ENCODE assay signal across 20 cellular contexts in genomic region chr12:29026419-29026818, GRCh38.
DNase-seq lines count a peak whose midpoint lies in the region; ATAC-seq, FAIRE-seq and TF ChIP-seq lines count a peak whose summit lies in the region.
"Had no signal": no experiment of that assay in that cellular context is flagged by ENCODE, and none has a peak within 500 bp of the region (broad histone marks: within the 10 kb centered on the region; RNA-seq: fewer than 3 reads in every experiment).

No MANE protein-coding gene starts in this region.

- no peaks in the 10 kb centered on the region for H3K36me3 ChIP-seq in kidney epithelial cell (ENCODE audit: control insufficient read depth, insufficient read depth, low read length)
- H3K36me3 ChIP-seq in pancreas, result no peaks in the 10 kb centered on the region
- H3K36me3 ChIP-seq in ovary, result no peaks in the 10 kb centered on the region
- no peaks in the 10 kb centered on the region for H3K36me3 ChIP-seq in mesenchymal stem cell (ENCODE audit: control insufficient read depth in 1 of 2, insufficient read depth in 2 of 2, low read depth in 1 of 2, low read length in 2 of 2)
- H3K36me3 ChIP-seq: suprapubic skin had no signal

- TF ChIP-seq EP300 in ovary (IDR thresholded peaks at IDR 0.05), result no peak

- H3K9me3 ChIP-seq in pancreas (no peaks in the 10 kb centered on the region), ovary (no peaks in the 10 kb centered on the region), mesenchymal stem cell (ENCODE audit: control insufficient read depth, low read length) (no peaks in the 10 kb centered on the region)
- H3K9me3 ChIP-seq: suprapubic skin had no signal

- H3K23ac ChIP-seq in mesenchymal stem cell (ENCODE audit: low read length in 2 of 2), result no peak overlapping the region

- WGBS in pancreas, 2 donors, result 52 to 60% methylated on average over 4 of the region's 4 CpGs
- WGBS in ovary, 3 donors, result 62 to 64% (median 62%) methylated on average over 4 of the region's 4 CpGs
- WGBS in mesenchymal stem cell, result 85% methylated on average over 1 of the region's 4 CpGs

- no peak overlapping the region for H3K4ac ChIP-seq in mesenchymal stem cell (ENCODE audit: low read depth in 1 of 2, low read length in 2 of 2)

- no peak for ATAC-seq in pancreas
- ATAC-seq: HepG2, left cardiac atrium, sciatic nerve, SK-N-SH treated with all-trans-retinoic acid at 6 μM for 48 hours had no signal

- H2AK5ac ChIP-seq in mesenchymal stem cell (ENCODE audit: low read length, severe bottlenecking), result no peak overlapping the region

- H2AFZ ChIP-seq in mesenchymal stem cell (ENCODE audit: low read depth, low read length), result no peak overlapping the region

- H3K14ac ChIP-seq in mesenchymal stem cell (ENCODE audit: low read length in 2 of 2), result no peak overlapping the region

- H3K79me1 ChIP-seq in mesenchymal stem cell (replicated peaks; ENCODE audit: low read length, poor library complexity, severe bottlenecking), result no peaks in the 10 kb centered on the region

- H3K18ac ChIP-seq in mesenchymal stem cell (ENCODE audit: low read depth in 1 of 2, low read length in 2 of 2), result no peak overlapping the region

- intact Hi-C loops in pancreas (cut with DNase I) (no loop called here), ovary (cut with DNase I) (no loop called here)

- TF ChIP-seq CTCF in kidney epithelial cell (IDR thresholded peaks at IDR 0.05; ENCODE audit: insufficient read depth, low read length, poor library complexity, severe bottlenecking), result no peak
- no peak for TF ChIP-seq CTCF in pancreas (IDR thresholded peaks at IDR 0.05)
- no peak for TF ChIP-seq CTCF in ovary (IDR thresholded peaks at IDR 0.05)

- H3K27ac ChIP-seq in pancreas, result no peak overlapping the region
- H3K27ac ChIP-seq in ovary, result no peak overlapping the region
- no peak overlapping the region for H3K27ac ChIP-seq in mesenchymal stem cell (ENCODE audit: low read length, poor library complexity, severe bottlenecking)
- H3K27ac ChIP-seq: suprapubic skin had no signal

- H3K9ac ChIP-seq in mesenchymal stem cell (ENCODE audit: low read length), result no peak overlapping the region

- H2BK120ac ChIP-seq in mesenchymal stem cell (ENCODE audit: low read depth, low read length), result no peak overlapping the region

- no peak overlapping the region for H3K4me2 ChIP-seq in mesenchymal stem cell (ENCODE audit: low read length, poor library complexity, severe bottlenecking)

- no peak overlapping the region for H2BK12ac ChIP-seq in mesenchymal stem cell (ENCODE audit: low read length in 2 of 2)

- DNase-seq in DMS53 treated with DMSO at 0.1 percent for 48 hours (lab: John Stamatoyannopoulos, UW; ENCODE audit: unreplicated experiment) (peak; percentile 92), M059J (ENCODE audit: low read depth) (peak; percentile 65), OCI-M1 (lab: John Stamatoyannopoulos, UW) (peak; percentile 31), kidney epithelial cell (ENCODE audit: low read depth) (peak; percentile 63), pancreas (no peak), ovary (no peak), mesenchymal stem cell (no peak), EL (no peak)
- DNase-seq: activated CD4-positive, alpha-beta T cell treated with anti-CD3 and anti-CD28 coated beads, Interleukin-2, amount 50 U/mL, for 48 hours; cerebellar nuclear complex; effector memory CD4-positive, alpha-beta T cell; hippocampal formation; left cardiac atrium; MV-4-11; NCI-H446 treated with DMSO at 0.1 percent for 48 hours; stimulated activated CD4-positive, alpha-beta T cell treated with anti-CD3 and anti-CD28 coated beads, Interleukin-2, amount 100 ng/mL, for 24 hours had no signal

- H3K4me3 ChIP-seq in kidney epithelial cell (ENCODE audit: low read depth, low read length) (no peak overlapping the region), pancreas (no peak overlapping the region), ovary (no peak overlapping the region), mesenchymal stem cell (ENCODE audit: insufficient read depth in 1 of 2, low read depth in 1 of 2, low read length in 2 of 2) (no peak overlapping the region)
- H3K4me3 ChIP-seq: suprapubic skin had no signal

- no peak for TF ChIP-seq POLR2A in ovary (IDR thresholded peaks at IDR 0.05)

- H3K27me3 ChIP-seq in kidney epithelial cell (ENCODE audit: control insufficient read depth, insufficient read depth, low read length) (no peaks in the 10 kb centered on the region), pancreas (peaks cover 0 to 3% (median 0%) of the 10 kb centered on the region in 4 donors), ovary (no peaks in the 10 kb centered on the region), mesenchymal stem cell (ENCODE audit: control insufficient read depth in 1 of 2, insufficient read depth in 1 of 2, low read length in 2 of 2) (peaks cover 0 to 3% of the 10 kb centered on the region in 2 experiments)
- H3K27me3 ChIP-seq: suprapubic skin had no signal

- no peak overlapping the region for H2BK15ac ChIP-seq in mesenchymal stem cell (ENCODE audit: low read depth, poor library complexity, severe bottlenecking)

- no peaks in the 10 kb centered on the region for H3K4me1 ChIP-seq in pancreas
- no peaks in the 10 kb centered on the region for H3K4me1 ChIP-seq in ovary (ENCODE audit: insufficient read depth)
- H3K4me1 ChIP-seq in mesenchymal stem cell (ENCODE audit: control insufficient read depth, insufficient read depth, low read depth, low read length), result no peaks in the 10 kb centered on the region
- H3K4me1 ChIP-seq: suprapubic skin had no signal

- H2BK5ac ChIP-seq in mesenchymal stem cell (ENCODE audit: low read depth, low read length, poor library complexity, severe bottlenecking), result no peak overlapping the region

- FAIRE-seq in pancreas (lab: Jason Lieb, UNC), result no peak
- FAIRE-seq: HepG2 had no signal

- H4K8ac ChIP-seq in mesenchymal stem cell (ENCODE audit: low read length), result no peak overlapping the region

- no peak overlapping the region for H4K91ac ChIP-seq in mesenchymal stem cell (ENCODE audit: low read length)

Comparison
In these comparisons a context has a peak if more than half of its experiments do, and no peak if none do; other contexts are left out.
1. DNase-seq: peak in DMS53 treated with DMSO at 0.1 percent for 48 hours (single experiment), M059J (single experiment), OCI-M1 (single experiment) and kidney epithelial cell (single experiment); none in pancreas (0 of 6), ovary (0 of 5), mesenchymal stem cell (single experiment) and EL (single experiment).